ENCODE assay signal across 32 cellular contexts in the genomic region with DNA sequence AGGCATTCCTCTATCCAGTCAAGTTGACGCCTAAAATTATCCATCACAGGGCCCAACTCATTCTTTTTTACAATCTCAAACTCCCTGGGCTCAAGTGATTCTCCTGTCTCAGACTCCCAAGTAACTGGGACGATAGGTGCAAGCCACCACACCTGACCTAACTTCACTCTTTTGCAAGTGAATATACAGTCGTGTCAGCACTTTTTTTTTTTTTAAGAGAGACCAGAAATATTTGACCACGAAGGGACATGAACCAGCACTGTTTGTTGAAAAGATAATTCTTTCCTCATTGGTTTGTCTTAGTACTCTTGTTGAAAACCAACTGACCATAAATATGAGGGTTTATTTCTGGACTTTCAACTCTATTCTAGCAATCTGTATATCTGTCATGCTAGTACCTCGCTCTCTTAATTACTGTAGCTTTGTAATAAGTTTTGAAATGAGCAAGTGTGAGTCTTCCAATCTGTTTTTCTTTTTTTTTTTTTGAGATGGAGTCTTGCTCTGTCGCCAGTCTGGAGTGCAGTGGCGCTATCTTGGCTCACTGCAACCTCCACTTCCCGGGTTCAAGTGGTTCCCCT.
"Had no signal": no experiment of that assay in that cellular context is flagged by ENCODE, and none has a peak within 500 bp of the region (broad histone marks: within the 10 kb centered on the region; RNA-seq: fewer than 3 reads in every experiment).

No MANE protein-coding gene starts in this region.

- H3K4me1 ChIP-seq: SJCRH30 had no signal

- H3K27me3 ChIP-seq: SJCRH30 had no signal

- H3K36me3 ChIP-seq: SJCRH30 had no signal

- H3K9me3 ChIP-seq: SJCRH30 had no signal

- ATAC-seq: activated naive CD8-positive, alpha-beta T cell treated with anti-CD3 and anti-CD28 coated beads, Interleukin-2, amount 50 U/mL, for 24 hours; activated T-cell treated with anti-CD3 and anti-CD28 coated beads, Interleukin-2, amount 50 U/mL, for 4 hours; Panc1 had no signal

- H3K4me1 Mint-ChIP-seq: activated CD4-positive, alpha-beta T cell treated with anti-CD3 and anti-CD28 coated beads, Interleukin-2, amount 10 ng/mL, durations not matched to agents 24 days and 14 days; activated naive CD8-positive, alpha-beta T cell treated with anti-CD3 and anti-CD28 coated beads, Interleukin-2, amount 50 U/mL, for 24 hours; brain had no signal

- H3K4me3 Mint-ChIP-seq: activated CD4-positive, alpha-beta T cell treated with anti-CD3 and anti-CD28 coated beads, Interleukin-2, amount 10 ng/mL, durations not matched to agents 24 days and 14 days; activated naive CD4-positive, alpha-beta T cell treated with anti-CD3 and anti-CD28 coated beads for 36 hours; activated naive CD8-positive, alpha-beta T cell; activated naive CD8-positive, alpha-beta T cell treated with anti-CD3 and anti-CD28 coated beads, Interleukin-2, amount 50 U/mL, for 24 hours; activated T-cell treated with anti-CD3 and anti-CD28 coated beads, Interleukin-2, amount 50 U/mL, for 4 hours; activated T-helper 1 cell treated with anti-CD3 and anti-CD28 coated beads, Interleukin-12 subunit alpha, Interleukin-12 subunit beta, Interleukin-2, Interleukin-4 antibody, amounts not matched to agents 30 ng/mL and 10 ng/mL and 1 ng/mL, durations not matched to agents 14 hours and 24 hours and 36 hours; brain had no signal

- H3K27ac ChIP-seq: SJCRH30, SK-N-MC, WERI-Rb-1 had no signal

- H3K27me3 Mint-ChIP-seq: activated CD4-positive, alpha-beta T cell treated with anti-CD3 and anti-CD28 coated beads, Interleukin-2, amount 10 ng/mL, durations not matched to agents 24 days and 14 days; activated naive CD8-positive, alpha-beta T cell; activated naive CD8-positive, alpha-beta T cell treated with anti-CD3 and anti-CD28 coated beads, Interleukin-2, amount 50 U/mL, for 24 hours; brain had no signal

- H3K9me3 Mint-ChIP-seq: activated CD4-positive, alpha-beta T cell treated with anti-CD3 and anti-CD28 coated beads, Interleukin-2, amount 10 ng/mL, durations not matched to agents 24 days and 14 days; activated naive CD4-positive, alpha-beta T cell treated with anti-CD3 and anti-CD28 coated beads for 36 hours; activated naive CD8-positive, alpha-beta T cell treated with anti-CD3 and anti-CD28 coated beads, Interleukin-2, amount 50 U/mL, for 24 hours; activated T-cell treated with anti-CD3 and anti-CD28 coated beads, Interleukin-2, amount 50 U/mL, for 4 hours; activated T-helper 1 cell treated with anti-CD3 and anti-CD28 coated beads, Interleukin-12 subunit alpha, Interleukin-12 subunit beta, Interleukin-2, Interleukin-4 antibody, amounts not matched to agents 30 ng/mL and 10 ng/mL and 1 ng/mL, durations not matched to agents 14 hours and 24 hours and 36 hours; brain had no signal

- H3K4me3 ChIP-seq: SJCRH30, SK-N-MC had no signal

- DNase-seq: activated CD4-positive, alpha-beta T cell treated with anti-CD3 and anti-CD28 coated beads for 1 hour; activated CD4-positive, alpha-beta T cell treated with anti-CD3 and anti-CD28 coated beads, Interleukin-2, amount 10 ng/mL, durations not matched to agents 24 days and 14 days; activated CD4-positive, alpha-beta T cell treated with anti-CD3 and anti-CD28 coated beads, Interleukin-2, amount 50 U/mL, for 4 hours; activated CD4-positive, CD25-positive, alpha-beta regulatory T cell; activated CD8-positive, alpha-beta memory T cell treated with anti-CD3 and anti-CD28 coated beads, Interleukin-2, amount 50 U/mL, for 4 hours; activated gamma-delta T cell treated with Interleukin-2 at 50 U/mL for 16 hours; activated naive CD4-positive, alpha-beta T cell treated with anti-CD3 and anti-CD28 coated beads for 36 hours; activated naive CD8-positive, alpha-beta T cell treated with anti-CD3 and anti-CD28 coated beads, Interleukin-2, amount 50 U/mL, for 24 hours; activated T-cell treated with anti-CD3 and anti-CD28 coated beads for 4 hours; activated T-cell treated with anti-CD3 and anti-CD28 coated beads, Interleukin-2, amount 50 U/mL, for 4 hours; anterior cingulate cortex; caudate nucleus; cerebellar nuclear complex; MM.1S; MV-4-11; NCI-H1092; NCI-H146; NCI-H187; NCI-H2081; NCI-H226; NCI-H446 treated with DMSO at 0.1 percent for 48 hours; NCI-H524; SHP77; SJCRH30; T1000; WERI-Rb-1 had no signal

- H3K27ac Mint-ChIP-seq: activated CD4-positive, alpha-beta T cell treated with anti-CD3 and anti-CD28 coated beads, Interleukin-2, amount 10 ng/mL, durations not matched to agents 24 days and 14 days; activated naive CD4-positive, alpha-beta T cell treated with anti-CD3 and anti-CD28 coated beads for 36 hours; activated naive CD8-positive, alpha-beta T cell; activated naive CD8-positive, alpha-beta T cell treated with anti-CD3 and anti-CD28 coated beads, Interleukin-2, amount 50 U/mL, for 24 hours; activated T-helper 1 cell treated with anti-CD3 and anti-CD28 coated beads, Interleukin-12 subunit alpha, Interleukin-12 subunit beta, Interleukin-2, Interleukin-4 antibody, amounts not matched to agents 30 ng/mL and 10 ng/mL and 1 ng/mL, durations not matched to agents 14 hours and 24 hours and 36 hours; brain had no signal

- FAIRE-seq: bronchial epithelial cell had no signal
